In the genomic region with DNA sequence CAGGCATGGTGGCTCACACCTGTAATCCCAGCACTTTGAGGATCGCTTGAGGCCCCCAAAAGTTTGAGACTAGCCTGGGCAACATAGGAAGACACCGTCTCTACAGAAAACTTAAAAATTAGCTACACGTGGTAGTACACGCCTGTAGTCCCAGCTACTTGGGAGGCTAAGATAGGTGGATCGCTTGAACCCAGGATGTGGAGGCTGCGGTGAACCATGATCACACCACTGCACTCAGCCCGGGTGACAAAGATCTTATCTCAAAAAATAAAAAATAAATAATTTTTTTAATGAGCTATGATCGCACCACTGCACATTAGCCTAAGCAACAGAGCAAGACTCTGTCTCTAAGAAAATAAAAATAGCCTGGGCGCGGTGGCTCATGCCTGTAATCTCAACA, we compare ENCODE assay signal across 20 cellular contexts. TPM values are rescaled to one million over a fixed set of nuclear protein-coding genes. Genes with fewer than 3 reads are reported as not detected.
DNase-seq lines count a peak whose midpoint lies in the region; ATAC-seq and TF ChIP-seq lines count a peak whose summit lies in the region.
"Had no signal": no experiment of that assay in that cellular context is flagged by ENCODE, and none has a peak within 500 bp of the region (broad histone marks: within the 10 kb centered on the region; RNA-seq: fewer than 3 reads in every experiment).

No MANE protein-coding gene starts in this region.

- H3K36me3 ChIP-seq in CD4-positive, alpha-beta memory T cell (ENCODE audit: insufficient read depth, low read length) = no peaks in the 10 kb centered on the region
- H3K36me3 ChIP-seq in CD8-positive, alpha-beta memory T cell (ENCODE audit: insufficient read depth, low read length) = no peaks in the 10 kb centered on the region
- no peaks in the 10 kb centered on the region for H3K36me3 ChIP-seq in Loucy (ENCODE audit: insufficient read depth, low read length)

- H3K27me3 ChIP-seq in CD4-positive, alpha-beta memory T cell (ENCODE audit: insufficient read depth, low read length) = no peaks in the 10 kb centered on the region
- H3K27me3 ChIP-seq in CD8-positive, alpha-beta memory T cell (ENCODE audit: insufficient read depth, low read length, poor library complexity, severe bottlenecking) = no peaks in the 10 kb centered on the region
- no peaks in the 10 kb centered on the region for H3K27me3 ChIP-seq in Loucy (ENCODE audit: insufficient read depth, low read length, poor library complexity, severe bottlenecking)

- H3K79me2 ChIP-seq in Loucy (ENCODE audit: insufficient read depth, low read length) = peaks cover 69% of the 10 kb centered on the region

- H3K4me3 ChIP-seq in CD4-positive, alpha-beta memory T cell (ENCODE audit: low read length in 2 of 2) = no peak overlapping the region
- no peak overlapping the region for H3K4me3 ChIP-seq in CD8-positive, alpha-beta memory T cell (ENCODE audit: low read length)
- peak overlapping the region; percentile 12 for H3K4me3 ChIP-seq in Loucy (ENCODE audit: low read length, poor library complexity, severe bottlenecking)
- H3K4me3 ChIP-seq: GM23248, K562 had no signal

- no peaks in the 10 kb centered on the region for H3K9me3 ChIP-seq in CD4-positive, alpha-beta memory T cell (ENCODE audit: control insufficient read depth in 1 of 2, low read length in 2 of 2)
- H3K9me3 ChIP-seq in CD8-positive, alpha-beta memory T cell (ENCODE audit: low read length) = no peaks in the 10 kb centered on the region
- H3K9me3 ChIP-seq in Loucy (ENCODE audit: insufficient read depth, low read depth, low read length) = no peaks in the 10 kb centered on the region

- no peaks in the 10 kb centered on the region for H3K9me2 ChIP-seq in Loucy (replicated peaks; ENCODE audit: low read depth, low read length)

- peak overlapping the region; percentile 19 for H3K4me2 ChIP-seq in Loucy (ENCODE audit: low read depth, low read length, poor library complexity, severe bottlenecking)

- peak overlapping the region in 2 of 7 donors; percentile 57 to 63 for H3K27ac Mint-ChIP-seq in CD4-positive, alpha-beta memory T cell
- peak overlapping the region in 3 of 8 donors; percentile 35 to 80 (median 36) for H3K27ac Mint-ChIP-seq in CD8-positive, alpha-beta memory T cell
- H3K27ac Mint-ChIP-seq in natural killer cell = peak overlapping the region; percentile 69 to 75
- H3K27ac Mint-ChIP-seq: B cell had no signal

- no peaks in the 10 kb centered on the region for H4K20me1 ChIP-seq in Loucy (ENCODE audit: insufficient read depth, low read length, poor library complexity, severe bottlenecking)

- DNase-seq in CD4-positive, alpha-beta memory T cell = peak in 3 of 5 donors; percentile 34 to 39 (median 35)
- peak in 3 of 5 donors; percentile 21 to 73 (median 58) for DNase-seq in CD8-positive, alpha-beta memory T cell
- peak; percentile 51 for DNase-seq in natural killer cell
- no peak for DNase-seq in stimulated activated CD4-positive, alpha-beta T cell treated with anti-CD3 and anti-CD28 coated beads, Interleukin-12 subunit alpha, Interleukin-12 subunit beta, amount 100 ng/mL, for 4 hours
- DNase-seq in stimulated activated naive CD8-positive, alpha-beta T cell treated with anti-CD3 and anti-CD28 coated beads, Interleukin-15, Interleukin-2, amounts not matched to agents 100 U/mL and 50 U/mL, for 24 hours = no peak
- DNase-seq: DMS153, DND-41, GM23248, H7, MM.1S, NCI-H2029 treated with DMSO at 0.1 percent for 48 hours, NCI-H2227 treated with DMSO at 0.1 percent for 48 hours, NCI-H526 treated with DMSO at 0.1 percent for 48 hours, RPMI8226, SHP77 had no signal

- H2AFZ ChIP-seq in Loucy (ENCODE audit: low read length) = no peak overlapping the region
- H2AFZ ChIP-seq: GM23248 had no signal

- H3K4me1 Mint-ChIP-seq in CD4-positive, alpha-beta memory T cell = peaks cover 16 to 47% (median 24%) of the 10 kb centered on the region in 4 donors
- H3K4me1 Mint-ChIP-seq in CD8-positive, alpha-beta memory T cell = peaks cover 26 to 59% (median 56%) of the 10 kb centered on the region in 3 donors
- H3K4me1 Mint-ChIP-seq in natural killer cell = peaks cover 44 to 46% of the 10 kb centered on the region in 2 donors

- H3K27me3 Mint-ChIP-seq in CD4-positive, alpha-beta memory T cell = no peaks in the 10 kb centered on the region
- H3K27me3 Mint-ChIP-seq in CD8-positive, alpha-beta memory T cell = peaks cover 0 to 4% of the 10 kb centered on the region in 2 donors
- no peaks in the 10 kb centered on the region for H3K27me3 Mint-ChIP-seq in natural killer cell (ENCODE audit: low read depth in 2 of 2)

- peak overlapping the region in 2 of 8 donors; percentile 38 to 39 for H3K4me3 Mint-ChIP-seq in CD4-positive, alpha-beta memory T cell
- peak overlapping the region in 4 of 7 donors; percentile 29 to 54 (median 38) for H3K4me3 Mint-ChIP-seq in CD8-positive, alpha-beta memory T cell
- H3K4me3 Mint-ChIP-seq in natural killer cell = peak overlapping the region; percentile 68
- H3K4me3 Mint-ChIP-seq: B cell had no signal

- H3K9me3 Mint-ChIP-seq in CD4-positive, alpha-beta memory T cell = no peaks in the 10 kb centered on the region
- H3K9me3 Mint-ChIP-seq in CD8-positive, alpha-beta memory T cell = no peaks in the 10 kb centered on the region
- no peaks in the 10 kb centered on the region for H3K9me3 Mint-ChIP-seq in natural killer cell

- H3K4me1 ChIP-seq in CD4-positive, alpha-beta memory T cell (ENCODE audit: insufficient read depth, low read length) = peaks cover 38% of the 10 kb centered on the region
- H3K4me1 ChIP-seq in CD8-positive, alpha-beta memory T cell (ENCODE audit: insufficient read depth, low read length) = peaks cover 12% of the 10 kb centered on the region
- peaks cover 83% of the 10 kb centered on the region for H3K4me1 ChIP-seq in Loucy (ENCODE audit: insufficient read depth, low read length, poor library complexity, severe bottlenecking)

- H3K36me3 Mint-ChIP-seq in CD4-positive, alpha-beta memory T cell = peaks cover 0 to 7% of the 10 kb centered on the region in 2 donors
- H3K36me3 Mint-ChIP-seq in CD8-positive, alpha-beta memory T cell = peaks cover 0 to 5% (median 0%) of the 10 kb centered on the region in 3 donors
- no peaks in the 10 kb centered on the region for H3K36me3 Mint-ChIP-seq in natural killer cell

- H3K9ac ChIP-seq in Loucy (ENCODE audit: low read depth, low read length, poor library complexity, severe bottlenecking) = no peak overlapping the region
- H3K9ac ChIP-seq: GM23248 had no signal

- ATAC-seq in natural killer cell (peak; percentile 72 to 89 (median 75)), HG02623 (IDR thresholded peaks at IDR 0.05; ENCODE audit: unreplicated experiment) (no peak)
- ATAC-seq in stimulated activated naive CD8-positive, alpha-beta T cell treated with anti-CD3 and anti-CD28 coated beads, Interleukin-15, Interleukin-2, amounts not matched to agents 100 U/mL and 50 U/mL, for 24 hours = no peak
- ATAC-seq: K562 had no signal

- CTCF ChIA-PET in CD4-positive, alpha-beta memory T cell (lab: Charles Lee; ENCODE audit: partially characterized antibody) = interaction anchor here (1.1 to 1.3 kb wide), 2 partner anchors 54 to 56 kb away, joined by 3 read pairs; no protein-coding TSS in a partner anchor
- CTCF ChIA-PET in CD8-positive, alpha-beta memory T cell (lab: Charles Lee) = interaction anchor here (1.0 to 1.3 kb wide), 2 partner anchors 20 to 22 kb away, joined by 3 to 5 read pairs; no protein-coding TSS in a partner anchor

- intact Hi-C loops in CD4-positive, alpha-beta memory T cell (cut with micrococcal nuclease) = no loop called here
- intact Hi-C loops in natural killer cell (cut with micrococcal nuclease) = no loop called here

- H3F3A ChIP-seq in Loucy (ENCODE audit: low read depth) = peaks cover 3% of the 10 kb centered on the region; the same call in 1 of the 2 replicates

- no peak for TF ChIP-seq CTCF in Loucy (conservative IDR thresholded peaks at IDR 0.05; ENCODE audit: low read length)
- no peak for TF ChIP-seq CTCF in natural killer cell (IDR thresholded peaks at IDR 0.05)

- POLR2A ChIA-PET in CD4-positive, alpha-beta memory T cell (lab: Charles Lee; ENCODE audit: partially characterized antibody) = interaction anchor here (0.9 to 2.6 kb wide), 8 partner anchors 21 to 124 kb away, joined by 3 to 28 read pairs (median 5); partner anchors contain the start of gene LPAR6
- POLR2A ChIA-PET in CD8-positive, alpha-beta memory T cell (lab: Charles Lee) = interaction anchor here (0.6 to 1.0 kb wide), 3 partner anchors 21 to 431 kb away, joined by 3 to 4 read pairs (median 3); partner anchors contain the start of gene MED4

- H3K27ac ChIP-seq in CD4-positive, alpha-beta memory T cell (ENCODE audit: low read depth, low read length) = no peak overlapping the region
- H3K27ac ChIP-seq in CD8-positive, alpha-beta memory T cell (ENCODE audit: low read depth, low read length) = no peak overlapping the region
- H3K27ac ChIP-seq: C4-2B, GM23248 had no signal

RNA-seq across cellular contexts. Expression of gene RCBTB2, which starts 6.6 kb away (rescaled TPM):
- total RNA-seq in CD4-positive, alpha-beta memory T cell = 10 to 100 TPM; 23.9 to 25.7 TPM
- 10 to 100 TPM; 33.7 to 46.5 TPM for polyA plus RNA-seq in CD4-positive, alpha-beta memory T cell
- 1 to 10 TPM; 5.4 to 6.5 TPM for total RNA-seq in CD8-positive, alpha-beta memory T cell
- 23.4 TPM for polyA plus RNA-seq in CD8-positive, alpha-beta memory T cell
- 10 to 100 TPM; 21.9 to 27.1 (median 24.2) TPM for total RNA-seq in natural killer cell

Comparison
In these comparisons a context has a peak if more than half of its experiments do, and no peak if none do; other contexts are left out.
1. DNase-seq: peak in CD4-positive, alpha-beta memory T cell (3 of 5), CD8-positive, alpha-beta memory T cell (3 of 5) and natural killer cell (single experiment); none in stimulated activated CD4-positive, alpha-beta T cell treated with anti-CD3 and anti-CD28 coated beads, Interleukin-12 subunit alpha, Interleukin-12 subunit beta, amount 100 ng/mL, for 4 hours (single experiment) and stimulated activated naive CD8-positive, alpha-beta T cell treated with anti-CD3 and anti-CD28 coated beads, Interleukin-15, Interleukin-2, amounts not matched to agents 100 U/mL and 50 U/mL, for 24 hours (single experiment).
2. ATAC-seq: peak in natural killer cell (3 of 3); none in stimulated activated naive CD8-positive, alpha-beta T cell treated with anti-CD3 and anti-CD28 coated beads, Interleukin-15, Interleukin-2, amounts not matched to agents 100 U/mL and 50 U/mL, for 24 hours (single experiment) and HG02623 (single experiment).